30 cellular contexts compared by ENCODE assay signal in genomic region chr1:22579541-22580155, GRCh38. TPM values are rescaled to one million over a fixed set of nuclear protein-coding genes. Genes with fewer than 3 reads are reported as not detected.
DNase-seq lines count a peak whose midpoint lies in the region; ATAC-seq and TF ChIP-seq lines count a peak whose summit lies in the region.
"Had no signal": no experiment of that assay in that cellular context is flagged by ENCODE, and none has a peak within 500 bp of the region (broad histone marks: within the 10 kb centered on the region; RNA-seq: fewer than 3 reads in every experiment).

No MANE protein-coding gene starts in this region.

- peaks cover 40% of the 10 kb centered on the region for H3K4me1 ChIP-seq in cardiac muscle cell (ENCODE audit: low read depth)
- H3K4me1 ChIP-seq in neuronal stem cell (ENCODE audit: control insufficient read depth in 2 of 2, insufficient read depth in 1 of 2, low read depth in 1 of 2, low read length in 2 of 2), result no peaks in the 10 kb centered on the region

- H3K14ac ChIP-seq in neuronal stem cell (ENCODE audit: low read length), result no peak overlapping the region

- H3K4me2 ChIP-seq in neuronal stem cell (ENCODE audit: insufficient read depth, low read length, poor library complexity, severe bottlenecking), result no peak overlapping the region
- H3K4me2 ChIP-seq: BLaER1 treated with 17β-estradiol and CSF1 and Interleukin-3, amounts not matched to agents 10 nM and 100 nM had no signal

- no peak for ATAC-seq in HG03342 (IDR thresholded peaks at IDR 0.05; ENCODE audit: unreplicated experiment)
- ATAC-seq: HepG2 had no signal

- H4K8ac ChIP-seq in neuronal stem cell (ENCODE audit: low read depth, low read length), result no peak overlapping the region

- H3K9me3 ChIP-seq in cardiac muscle cell (ENCODE audit: low read depth) (no peaks in the 10 kb centered on the region), neuronal stem cell (replicated peaks in 1 of 2; ENCODE audit: control insufficient read depth in 2 of 2, insufficient read depth in 1 of 2, low read depth in 1 of 2, low read length in 2 of 2) (peaks cover 3 to 19% of the 10 kb centered on the region in 2 donors)

- no peak overlapping the region for H2BK120ac ChIP-seq in neuronal stem cell (ENCODE audit: low read depth, low read length)

- H2BK15ac ChIP-seq in neuronal stem cell (ENCODE audit: low read length), result no peak overlapping the region

- no peak overlapping the region for H4K91ac ChIP-seq in neuronal stem cell (ENCODE audit: low read depth, low read length, poor library complexity)

- H3K79me1 ChIP-seq in neuronal stem cell (ENCODE audit: low read depth, low read length), result no peaks in the 10 kb centered on the region

- no peaks in the 10 kb centered on the region for H3K27me3 ChIP-seq in cardiac muscle cell
- H3K27me3 ChIP-seq in neuronal stem cell (ENCODE audit: control insufficient read depth in 3 of 3, insufficient read depth in 3 of 3, low read depth in 1 of 3, low read length in 3 of 3), result peaks cover 0 to 42% (median 7%) of the 10 kb centered on the region in 3 experiments
- H3K27me3 ChIP-seq: BLaER1 treated with 17β-estradiol and CSF1 and Interleukin-3, amounts not matched to agents 10 nM and 100 nM had no signal

- H3K9ac ChIP-seq in neuronal stem cell (ENCODE audit: low read depth, low read length, poor library complexity), result peak overlapping the region; percentile 35
- H3K9ac ChIP-seq: BLaER1 treated with 17β-estradiol and CSF1 and Interleukin-3, amounts not matched to agents 10 nM and 100 nM; GM23248 had no signal

- H3K4ac ChIP-seq in neuronal stem cell (ENCODE audit: low read length), result no peak overlapping the region

- H2BK12ac ChIP-seq in neuronal stem cell (ENCODE audit: low read length), result no peak overlapping the region

- H3K23ac ChIP-seq in neuronal stem cell (ENCODE audit: low read depth, low read length, poor library complexity), result peak overlapping the region; percentile 20

- H2AFZ ChIP-seq in neuronal stem cell (ENCODE audit: low read length), result no peak overlapping the region
- H2AFZ ChIP-seq: GM23248 had no signal

- peak overlapping the region; percentile 36 for H3K18ac ChIP-seq in neuronal stem cell (ENCODE audit: low read length)

- no peaks in the 10 kb centered on the region for H3K36me3 ChIP-seq in cardiac muscle cell
- peaks cover 0 to 9% of the 10 kb centered on the region in 2 donors for H3K36me3 ChIP-seq in neuronal stem cell (replicated peaks in 1 of 2; ENCODE audit: control insufficient read depth in 2 of 2, insufficient read depth in 2 of 2, low read length in 2 of 2)
- H3K36me3 ChIP-seq: BLaER1 treated with 17β-estradiol and CSF1 and Interleukin-3, amounts not matched to agents 10 nM and 100 nM had no signal

- no peak overlapping the region for H2AK5ac ChIP-seq in neuronal stem cell (ENCODE audit: low read depth, low read length)

- no peak for TF ChIP-seq CTCF in cardiac muscle cell (IDR thresholded peaks at IDR 0.05; ENCODE audit: low read depth, low read length)

- H2BK5ac ChIP-seq in neuronal stem cell (ENCODE audit: low read length), result no peak overlapping the region

- DNase-seq in NCI-H1092 treated with DMSO at 0.1 percent for 48 hours (lab: John Stamatoyannopoulos, UW) (peak; percentile 12), NCI-H1092 (lab: John Stamatoyannopoulos, UW) (no peak), NCI-H146 treated with DMSO at 0.1 percent for 48 hours (lab: John Stamatoyannopoulos, UW; ENCODE audit: unreplicated experiment) (peak; percentile 1), cardiac muscle cell (ENCODE audit: low read depth in 1 of 2, low spot score in 1 of 2) (peak in 1 of 2 donors; percentile 77), neuronal stem cell (ENCODE audit: low spot score) (no peak), NCI-H1048 (lab: John Stamatoyannopoulos, UW) (no peak), NCI-H2029 (lab: John Stamatoyannopoulos, UW) (no peak)
- DNase-seq: ACHN; CD4-positive, alpha-beta memory T cell; DMS153; GDM1; GM23248; H9; HFFc6; KBM-7; MM.1S; NCI-H1105; NCI-H187 treated with DMSO at 0.1 percent for 48 hours; NCI-H2227 treated with DMSO at 0.1 percent for 48 hours; NCI-H510A treated with DMSO at 0.1 percent for 48 hours; NCI-H774; OCI-M1 had no signal

- H3K27ac ChIP-seq in cardiac muscle cell (peak overlapping the region; percentile 62), neuronal stem cell (replicated peaks; ENCODE audit: low read length) (no peak overlapping the region)
- H3K27ac ChIP-seq: 22Rv1; BLaER1 treated with 17β-estradiol and CSF1 and Interleukin-3, amounts not matched to agents 10 nM and 100 nM; GM23248; HL-60; SK-N-MC had no signal

- H3K4me3 ChIP-seq in cardiac muscle cell (no peak overlapping the region), neuronal stem cell (ENCODE audit: low read length in 2 of 2) (no peak overlapping the region)
- H3K4me3 ChIP-seq: BLaER1 treated with 17β-estradiol and CSF1 and Interleukin-3, amounts not matched to agents 10 nM and 100 nM; GM23248; SK-N-MC had no signal

- WGBS in neuronal stem cell (ENCODE audit: extremely low coverage in 2 of 2, insufficient read length in 2 of 2, insufficient replicate concordance in 1 of 2), 2 donors, result no CpG with 5 or more reads among the region's 7 CpGs

RNA-seq across cellular contexts. Expression of gene EPHA8, which starts 16.4 kb away (rescaled TPM):
- 5.1 and 10.9 TPM in 2 replicates for total RNA-seq in cardiac muscle cell
- 4.7 and 13.2 TPM in 2 replicates for polyA plus RNA-seq in cardiac muscle cell
- 0.03 TPM for polyA plus RNA-seq in neuronal stem cell (2013, experiment 1 of 2)
- polyA plus RNA-seq in neuronal stem cell (2013, experiment 2 of 2), result 0.04 TPM
- total RNA-seq: CD4-positive, alpha-beta memory T cell; Daoy; GM23248; HepG2; HFFc6; HT-29 had no signal
- polyA plus RNA-seq: CD4-positive, alpha-beta memory T cell; GM23248; HepG2 had no signal

RNA-seq across cellular contexts. Expression of gene C1QA, which starts 56.8 kb away (rescaled TPM):
- not detected in 2 replicates for total RNA-seq in cardiac muscle cell
- not detected in 2 replicates for polyA plus RNA-seq in cardiac muscle cell
- not detected for polyA plus RNA-seq in neuronal stem cell (2013, experiment 1 of 2)
- polyA plus RNA-seq in neuronal stem cell (2013, experiment 2 of 2), result not detected
- total RNA-seq: Daoy, GM23248, H9, HepG2, HFFc6, HT-29 had no signal
- polyA plus RNA-seq: CD4-positive, alpha-beta memory T cell; GM23248; HepG2 had no signal

Comparison
In these comparisons a context has a peak if more than half of its experiments do, and no peak if none do; other contexts are left out.
1. DNase-seq: peak in NCI-H1092 treated with DMSO at 0.1 percent for 48 hours (single experiment) and NCI-H146 treated with DMSO at 0.1 percent for 48 hours (single experiment); none in NCI-H1092 (single experiment), neuronal stem cell (single experiment), NCI-H1048 (single experiment) and NCI-H2029 (single experiment).